ENCODE assay signal across 3 cellular contexts in the genomic region with DNA sequence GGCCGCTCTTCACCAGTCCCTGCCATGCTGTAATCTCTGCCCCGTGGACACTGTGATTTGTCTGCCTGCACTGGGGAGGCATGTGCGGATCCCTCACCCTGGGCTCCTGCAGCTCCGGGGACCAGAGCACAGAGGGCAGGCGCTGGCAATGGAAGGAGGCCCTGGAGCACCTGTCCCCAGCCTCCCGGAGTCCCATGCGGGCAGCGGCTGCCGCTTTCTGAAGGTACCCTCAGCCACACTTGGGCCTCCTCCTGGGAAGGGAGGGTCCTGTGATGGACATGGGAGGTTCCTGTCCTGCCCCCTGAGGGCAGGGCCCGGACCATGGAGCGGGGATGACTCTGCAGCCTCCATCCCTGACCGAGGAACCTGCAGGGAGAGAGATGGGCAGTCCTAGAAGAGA.
"Had no signal": no experiment of that assay in that cellular context is flagged by ENCODE, and none has a peak within 500 bp of the region (broad histone marks: within the 10 kb centered on the region; RNA-seq: fewer than 3 reads in every experiment).

No MANE protein-coding gene starts in this region.

- H3K4me3 ChIP-seq: GM12878 had no signal

- ATAC-seq: GM12878 had no signal

- DNase-seq: GDM1, GF-D8 had no signal
